ENCODE assay signal across 8 cellular contexts in genomic region chr16:56608043-56608875, GRCh38.
DNase-seq lines count a peak whose midpoint lies in the region; ATAC-seq and TF ChIP-seq lines count a peak whose summit lies in the region.

Gene MT2A, plus strand, starts transcription at chr16:56608584. Its CDS starts 72 bp downstream, at chr16:56608656.

- H3K4me3 ChIP-seq in AG09309 (ENCODE audit: control insufficient read depth, low read depth, low read length): peak within 1 kb of the TSS; percentile 71

- peak; percentile 88 for TF ChIP-seq POLR2A in GM18951 (IDR thresholded peaks at IDR 0.05; ENCODE audit: extremely low read depth, insufficient read depth, insufficient read length)

- in situ Hi-C loops in GM18951 (cut with MboI; ENCODE audit: low sequenced_read_pairs, unreplicated experiment): no loop called here

- peak; percentile 89 for ATAC-seq in HG03175 (IDR thresholded peaks at IDR 0.05; ENCODE audit: unreplicated experiment)

- no peak for TF ChIP-seq CTCF in AG09309 (IDR thresholded peaks at IDR 0.05; ENCODE audit: control insufficient read depth, insufficient read depth, low read depth, low read length, missing control alignments)

- peak; percentile 86 for DNase-seq in AG09309 (ENCODE audit: low read depth)
- peak; percentile 91 for DNase-seq in NCI-H2227 treated with DMSO at 0.1 percent for 48 hours (lab: John Stamatoyannopoulos, UW)
- DNase-seq in activated CD4-positive, CD25-positive, alpha-beta regulatory T cell treated with anti-CD3 and anti-CD28 coated beads, Interleukin-2, amount 50 U/mL, for 16 hours (ENCODE audit: low read depth, low spot score): peak; percentile 70
- peak; percentile 83 for DNase-seq in central memory CD4-positive, alpha-beta T cell
- DNase-seq in islet precursor cell: peak; percentile 97
- peak; percentile 80 to 92 (median 84) for DNase-seq in stimulated activated CD4-positive, alpha-beta T cell treated with anti-CD3 and anti-CD28 coated beads, Interleukin-12 subunit alpha, Interleukin-12 subunit beta, amount 100 ng/mL, for 48 hours (ENCODE audit: low read depth in 2 of 3, low spot score in 1 of 3)

Comparison
In these comparisons a context has a peak if more than half of its experiments do, and no peak if none do; other contexts are left out.
1. Peak in every context shown above with its lines: DNase-seq, ATAC-seq and H3K4me3 ChIP-seq.